In the genomic region with DNA sequence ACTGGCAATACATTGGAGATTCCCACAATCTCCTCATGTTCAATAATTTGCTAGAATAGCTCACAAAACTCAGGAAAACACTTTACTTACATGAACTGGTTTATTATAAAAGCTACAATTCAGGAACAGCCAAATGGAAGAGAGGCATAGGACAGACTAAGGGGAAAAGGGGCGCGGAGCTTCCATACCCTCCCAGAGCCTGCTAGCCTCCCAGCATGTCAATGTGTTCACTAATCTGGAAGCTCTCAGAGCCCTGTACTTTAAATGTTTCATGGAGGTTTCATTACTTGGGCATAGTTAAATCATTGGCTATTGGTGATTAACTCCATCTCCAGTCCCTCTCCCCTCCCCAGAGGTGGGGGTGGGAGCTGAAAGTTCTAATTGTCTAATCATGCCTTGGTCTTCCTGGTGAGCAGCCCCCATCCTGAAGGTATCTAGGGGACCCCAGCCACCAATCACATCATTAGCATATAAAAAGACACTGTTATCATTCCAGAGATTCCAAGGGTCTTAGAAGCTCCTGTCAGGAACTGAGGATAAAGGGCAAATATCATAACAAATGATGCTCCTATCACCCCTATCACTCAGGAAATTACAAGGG, we compare ENCODE assay signal across 29 cellular contexts. TPM values are rescaled to one million over a fixed set of nuclear protein-coding genes. Genes with fewer than 3 reads are reported as not detected.
A peak's percentile ranks its signal among the peaks of the same experiment; 100 is the strongest.
DNase-seq lines count a peak whose midpoint lies in the region; ATAC-seq and TF ChIP-seq lines count a peak whose summit lies in the region.
"Had no signal": no experiment of that assay in that cellular context is flagged by ENCODE, and none has a peak within 500 bp of the region (broad histone marks: within the 10 kb centered on the region; RNA-seq: fewer than 3 reads in every experiment).

No MANE protein-coding gene starts in this region.

- no peak overlapping the region for H3K4me3 Mint-ChIP-seq in endodermal cell
- H3K4me3 Mint-ChIP-seq in natural killer cell treated with Interleukin-12 subunit alpha and Interleukin-12 subunit beta and Interleukin-15 and Interleukin-18, amount 100 ng/mL, for 72 hours: no peak overlapping the region
- H3K4me3 Mint-ChIP-seq: activated naive CD8-positive, alpha-beta T cell treated with anti-CD3 and anti-CD28 coated beads, Interleukin-2, amount 50 U/mL, for 24 hours; nephron progenitor cell; stimulated activated naive CD8-positive, alpha-beta T cell treated with anti-CD3 and anti-CD28 coated beads, Interleukin-15, amount 100 ng/mL, for 72 hours had no signal

- H3K36me3 Mint-ChIP-seq in endodermal cell (ENCODE audit: low read depth): no peaks in the 10 kb centered on the region
- no peaks in the 10 kb centered on the region for H3K36me3 Mint-ChIP-seq in natural killer cell treated with Interleukin-12 subunit alpha and Interleukin-12 subunit beta and Interleukin-15 and Interleukin-18, amount 100 ng/mL, for 72 hours

- H3K27ac ChIP-seq in endodermal cell (ENCODE audit: low read depth, low read length) (peak overlapping the region; percentile 63), osteoblast (ENCODE audit: low read depth, low read length) (peak overlapping the region; percentile 74)
- H3K27ac ChIP-seq: body of pancreas, foreskin keratinocyte, heart right ventricle, right lobe of liver, thyroid gland had no signal

- H3K4me1 Mint-ChIP-seq in endodermal cell: peaks cover 46% of the 10 kb centered on the region
- H3K4me1 Mint-ChIP-seq in natural killer cell treated with Interleukin-12 subunit alpha and Interleukin-12 subunit beta and Interleukin-15 and Interleukin-18, amount 100 ng/mL, for 72 hours (ENCODE audit: low read depth in 2 of 2): no peaks in the 10 kb centered on the region
- H3K4me1 Mint-ChIP-seq: activated naive CD8-positive, alpha-beta T cell treated with anti-CD3 and anti-CD28 coated beads, Interleukin-2, amount 50 U/mL, for 24 hours; stimulated activated naive CD8-positive, alpha-beta T cell treated with anti-CD3 and anti-CD28 coated beads, Interleukin-15, amount 100 ng/mL, for 72 hours had no signal

- peak overlapping the region; percentile 73 for H2AFZ ChIP-seq in osteoblast (ENCODE audit: low read length)

- H3K4me1 ChIP-seq in endodermal cell (ENCODE audit: control insufficient read depth, insufficient read depth, low read length) (peaks cover 26% of the 10 kb centered on the region), osteoblast (ENCODE audit: insufficient read depth, low read length) (peaks cover 17% of the 10 kb centered on the region)
- H3K4me1 ChIP-seq: body of pancreas, foreskin keratinocyte, heart right ventricle, right lobe of liver, thyroid gland had no signal

- DNase-seq in ELR (ENCODE audit: low read depth): peak; percentile 44
- DNase-seq in M059J (ENCODE audit: low read depth): peak; percentile 55
- peak; percentile 89 for DNase-seq in endodermal cell
- DNase-seq in osteoblast (ENCODE audit: insufficient read length, low spot score, missing footprints): no peak
- no peak for DNase-seq in GF-D8 (lab: John Stamatoyannopoulos, UW)
- no peak for DNase-seq in NCI-H2171 treated with DMSO at 0.1 percent for 48 hours (lab: John Stamatoyannopoulos, UW)
- DNase-seq in natural killer cell treated with Interleukin-12 subunit alpha and Interleukin-12 subunit beta and Interleukin-15 and Interleukin-18, amount 100 ng/mL, for 72 hours (ENCODE audit: low spot score): no peak
- DNase-seq: activated gamma-delta T cell treated with Interleukin-2 at 50 U/mL for 16 hours; activated naive CD8-positive, alpha-beta T cell treated with anti-CD3 and anti-CD28 coated beads, Interleukin-2, amount 50 U/mL, for 24 hours; activated T-cell treated with anti-CD3 and anti-CD28 coated beads, Interleukin-2, amount 50 U/mL, for 1 hour; body of pancreas; effector CD8-positive, alpha-beta T cell; GDM1; heart right ventricle; KG1; NCI-H1436 treated with DMSO at 0.1 percent for 48 hours; NCI-H524; nephron progenitor cell; right lobe of liver; SHP77 treated with DMSO at 0.1 percent for 48 hours; stimulated activated naive CD8-positive, alpha-beta T cell treated with anti-CD3 and anti-CD28 coated beads, Interleukin-15, amount 100 ng/mL, for 72 hours; thyroid gland had no signal

- WGBS in endodermal cell (ENCODE audit: insufficient coverage in 1 of 2, insufficient read length in 1 of 2), 2 experiments: 45% methylated on average over 2 of the region's 2 CpGs; no CpG with 5 or more reads in 1 of the 2 experiments

- H3K9ac ChIP-seq in endodermal cell (ENCODE audit: extremely low read depth, low read length, poor library complexity, severe bottlenecking): no peak overlapping the region

- H3K4me3 ChIP-seq in endodermal cell (ENCODE audit: low read length) (peak overlapping the region; percentile 31), osteoblast (ENCODE audit: insufficient read depth, low read length) (no peak overlapping the region)
- H3K4me3 ChIP-seq: body of pancreas, heart right ventricle, right lobe of liver, thyroid gland had no signal

- TF ChIP-seq CTCF in endodermal cell (conservative IDR thresholded peaks at IDR 0.05) (no peak), osteoblast (IDR thresholded peaks at IDR 0.05; ENCODE audit: extremely low read depth, low read depth, low read length) (no peak)

- no peaks in the 10 kb centered on the region for H3K79me2 ChIP-seq in osteoblast (ENCODE audit: insufficient read depth, low read length)

- H3K36me3 ChIP-seq in endodermal cell (ENCODE audit: control insufficient read depth, insufficient read depth, low read length) (no peaks in the 10 kb centered on the region), osteoblast (ENCODE audit: insufficient read depth, low read length) (no peaks in the 10 kb centered on the region)
- H3K36me3 ChIP-seq: heart right ventricle, right lobe of liver, thyroid gland had no signal

- H3K9me3 Mint-ChIP-seq in endodermal cell: peaks cover 4% of the 10 kb centered on the region
- H3K9me3 Mint-ChIP-seq in natural killer cell treated with Interleukin-12 subunit alpha and Interleukin-12 subunit beta and Interleukin-15 and Interleukin-18, amount 100 ng/mL, for 72 hours: no peaks in the 10 kb centered on the region
- H3K9me3 Mint-ChIP-seq: activated naive CD8-positive, alpha-beta T cell treated with anti-CD3 and anti-CD28 coated beads, Interleukin-2, amount 50 U/mL, for 24 hours; stimulated activated naive CD8-positive, alpha-beta T cell treated with anti-CD3 and anti-CD28 coated beads, Interleukin-15, amount 100 ng/mL, for 72 hours had no signal

- H3K9me3 ChIP-seq in endodermal cell (ENCODE audit: control insufficient read depth, low read length): peaks cover 8% of the 10 kb centered on the region
- H3K9me3 ChIP-seq in osteoblast (ENCODE audit: low read depth, low read length): no peaks in the 10 kb centered on the region
- H3K9me3 ChIP-seq: body of pancreas, heart right ventricle, right lobe of liver, thyroid gland had no signal

- H3K27me3 Mint-ChIP-seq in endodermal cell (ENCODE audit: insufficient read depth): no peaks in the 10 kb centered on the region
- peaks cover 0 to 13% of the 10 kb centered on the region in 2 donors for H3K27me3 Mint-ChIP-seq in natural killer cell treated with Interleukin-12 subunit alpha and Interleukin-12 subunit beta and Interleukin-15 and Interleukin-18, amount 100 ng/mL, for 72 hours
- H3K27me3 Mint-ChIP-seq: activated naive CD8-positive, alpha-beta T cell treated with anti-CD3 and anti-CD28 coated beads, Interleukin-2, amount 50 U/mL, for 24 hours had no signal

- no peak for ATAC-seq in GM19035 (IDR thresholded peaks at IDR 0.05; ENCODE audit: unreplicated experiment)
- ATAC-seq in natural killer cell treated with Interleukin-12 subunit alpha and Interleukin-12 subunit beta and Interleukin-15 and Interleukin-18, amount 100 ng/mL, for 72 hours: no peak
- ATAC-seq: activated naive CD8-positive, alpha-beta T cell treated with anti-CD3 and anti-CD28 coated beads, Interleukin-2, amount 50 U/mL, for 24 hours; body of pancreas; foreskin keratinocyte; HCT116; heart right ventricle; left lobe of liver; right lobe of liver; stimulated activated naive CD8-positive, alpha-beta T cell treated with anti-CD3 and anti-CD28 coated beads, Interleukin-15, amount 100 ng/mL, for 72 hours had no signal

- peak overlapping the region; percentile 55 for H3K4me2 ChIP-seq in osteoblast (ENCODE audit: insufficient read depth, low read length)

- no peaks in the 10 kb centered on the region for H3K27me3 ChIP-seq in endodermal cell (ENCODE audit: control insufficient read depth, insufficient read depth, low read length, poor library complexity, severe bottlenecking)
- peaks cover 4% of the 10 kb centered on the region for H3K27me3 ChIP-seq in osteoblast (ENCODE audit: insufficient read depth, low read length)
- H3K27me3 ChIP-seq: body of pancreas, right lobe of liver, thyroid gland had no signal

- no peaks in the 10 kb centered on the region for H4K20me1 ChIP-seq in osteoblast (ENCODE audit: insufficient read depth, low read length)

- peak overlapping the region; percentile 95 for H3K27ac Mint-ChIP-seq in endodermal cell
- no peak overlapping the region for H3K27ac Mint-ChIP-seq in natural killer cell treated with Interleukin-12 subunit alpha and Interleukin-12 subunit beta and Interleukin-15 and Interleukin-18, amount 100 ng/mL, for 72 hours
- H3K27ac Mint-ChIP-seq: activated naive CD8-positive, alpha-beta T cell treated with anti-CD3 and anti-CD28 coated beads, Interleukin-2, amount 50 U/mL, for 24 hours; nephron progenitor cell; stimulated activated naive CD8-positive, alpha-beta T cell treated with anti-CD3 and anti-CD28 coated beads, Interleukin-15, amount 100 ng/mL, for 72 hours had no signal

RNA-seq across cellular contexts. Expression of gene DMRTB1, which starts 10.9 kb away (rescaled TPM):
- not detected in 2 replicates for total RNA-seq in M059J (2014; rRNA removed; shearing (Covaris generic))
- total RNA-seq in endodermal cell (not detected), osteoblast (not detected in 2 replicates)
- not detected for polyA plus RNA-seq in endodermal cell (2013, experiment 1 of 2)
- not detected for polyA plus RNA-seq in endodermal cell (2013, experiment 2 of 2)
- total RNA-seq in natural killer cell treated with Interleukin-12 subunit alpha and Interleukin-12 subunit beta and Interleukin-15 and Interleukin-18, amount 100 ng/mL, for 72 hours: not detected
- total RNA-seq: body of pancreas; chondrocyte; foreskin keratinocyte; heart right ventricle; left lobe of liver; right lobe of liver; T-helper 1 cell treated with Interleukin-12 subunit alpha and Interleukin-12 subunit beta and Interleukin-4 antibody, amounts not matched to agents 30 ng/mL and 1 ng/mL, for 36 hours had no signal
- polyA plus RNA-seq: esophagus, foreskin keratinocyte, heart right ventricle had no signal

Comparison
In these comparisons a context has a peak if more than half of its experiments do, and no peak if none do; other contexts are left out.
1. DNase-seq: peak in ELR (single experiment), M059J (single experiment) and endodermal cell (single experiment); none in osteoblast (single experiment), GF-D8 (single experiment), NCI-H2171 treated with DMSO at 0.1 percent for 48 hours (single experiment) and natural killer cell treated with Interleukin-12 subunit alpha and Interleukin-12 subunit beta and Interleukin-15 and Interleukin-18, amount 100 ng/mL, for 72 hours (single experiment).